Comparison of ENCODE assay signal across 1 cellular context in genomic region chr12:100573499-100574261, GRCh38.
TF ChIP-seq lines count a peak whose summit lies in the region.

Gene GAS2L3, plus strand, starts transcription at chr12:100573684. Its CDS starts 21,221 bp downstream, at chr12:100594905.

TF ChIP-seq in GM12878, 131 proteins besides CTCF, POLR2A, EP300 and RAD21 (continued from another document):
- TF ChIP-seq ZNF687 (IDR thresholded peaks at IDR 0.05) (no peak), CBX3 (IDR thresholded peaks at IDR 0.05; ENCODE audit: borderline replicate concordance, low read depth) (no peak), BCLAF1 (IDR thresholded peaks at IDR 0.05) (no peak), NBN (IDR thresholded peaks at IDR 0.05) (0 out of 2 replicates have a peak, but pooled peaks have one; percentile 21), ZNF384 (IDR thresholded peaks at IDR 0.05; ENCODE audit: borderline replicate concordance, low read depth, low read length) (no peak), HCFC1 (IDR thresholded peaks at IDR 0.05; ENCODE audit: low read length) (no peak), STAT3 (IDR thresholded peaks at IDR 0.05; ENCODE audit: low read depth, low read length) (no peak), NR2C1 (IDR thresholded peaks at IDR 0.05) (no peak), IRF4 (IDR thresholded peaks at IDR 0.05; ENCODE audit: low read depth, low read length) (no peak), HSF1 (IDR thresholded peaks at IDR 0.05; ENCODE audit: low read depth, low read length) (no peak), USF2 (IDR thresholded peaks at IDR 0.05; ENCODE audit: borderline replicate concordance, low read depth, low read length) (no peak), MAX (IDR thresholded peaks at IDR 0.05; ENCODE audit: low read depth, low read length) (peak; percentile 68; the same call in 1 of the 2 replicates), TCF12 (IDR thresholded peaks at IDR 0.05; ENCODE audit: low read depth, low read length) (no peak), NFYA (IDR thresholded peaks at IDR 0.05; ENCODE audit: borderline replicate concordance, low read depth, low read length) (no peak), SIN3A (IDR thresholded peaks at IDR 0.05; ENCODE audit: low read depth, low read length) (no peak), MEF2B (IDR thresholded peaks at IDR 0.05; ENCODE audit: partially characterized antibody, poor library complexity, severe bottlenecking) (no peak), PBX3 (IDR thresholded peaks at IDR 0.05; ENCODE audit: insufficient replicate concordance, low read depth, low read length) (peak; percentile 87), HDAC2 (IDR thresholded peaks at IDR 0.05) (no peak), POLR2AphosphoS5 (IDR thresholded peaks at IDR 0.05; ENCODE audit: low read length) (no peak), ZBED1 (IDR thresholded peaks at IDR 0.05; ENCODE audit: borderline replicate concordance) (no peak)
